16 cellular contexts compared by ENCODE assay signal in genomic region chr16:88340755-88341150, GRCh38. TPM values are rescaled to one million over a fixed set of nuclear protein-coding genes. Genes with fewer than 3 reads are reported as not detected.
DNase-seq lines count a peak whose midpoint lies in the region; ATAC-seq and TF ChIP-seq lines count a peak whose summit lies in the region.
"Had no signal": no experiment of that assay in that cellular context is flagged by ENCODE, and none has a peak within 500 bp of the region (broad histone marks: within the 10 kb centered on the region; RNA-seq: fewer than 3 reads in every experiment).

No MANE protein-coding gene starts in this region.

- no peaks in the 10 kb centered on the region for H3K4me1 Mint-ChIP-seq in stimulated activated memory B cell treated with anti-CD40 and anti-IgM and Interleukin-4, amounts not matched to agents 10 μg/mL and 1 μg/mL and 100 μg/mL, for 72 hours
- H3K4me1 Mint-ChIP-seq: CD4-positive, CD25-positive, alpha-beta regulatory T cell had no signal

- RAD21 ChIA-PET in HCT116 (lab: Charles Lee; ENCODE audit: low non-redundant PET in 1 of 2, low total read pairs in 2 of 2, uncharacterized antibody in 2 of 2, unreplicated experiment in 2 of 2) = no interaction called here

- H3K79me2 ChIP-seq in HCT116 (ENCODE audit: insufficient read depth, low read length) = no peaks in the 10 kb centered on the region

- H3K9me3 ChIP-seq in HCT116 (ENCODE audit: control insufficient read depth in 1 of 2, insufficient read depth in 1 of 2, low read depth in 1 of 2, low read length in 2 of 2) = peaks cover 0 to 5% of the 10 kb centered on the region in 2 experiments; a peak in 1 of 4 replicates
- no peaks in the 10 kb centered on the region for H3K9me3 ChIP-seq in Panc1 (ENCODE audit: control insufficient read depth, insufficient read depth, low read depth, low read length)

- H3K4me1 ChIP-seq in HCT116 (ENCODE audit: control insufficient read depth in 1 of 2, insufficient read depth in 2 of 2, low read length in 2 of 2) (peaks cover 0 to 10% of the 10 kb centered on the region in 2 experiments; a peak in 1 of 4 replicates), Panc1 (ENCODE audit: control insufficient read depth, insufficient read depth, low read length) (no peaks in the 10 kb centered on the region)

- intact Hi-C loops in HCT116 (cut with micrococcal nuclease) (no loop called here), Panc1 (cut with micrococcal nuclease; ENCODE audit: unreplicated experiment) (no loop called here)

- H3K36me3 Mint-ChIP-seq in stimulated activated memory B cell treated with anti-CD40 and anti-IgM and Interleukin-4, amounts not matched to agents 10 μg/mL and 1 μg/mL and 100 μg/mL, for 72 hours = no peaks in the 10 kb centered on the region
- H3K36me3 Mint-ChIP-seq: CD4-positive, CD25-positive, alpha-beta regulatory T cell had no signal

- H3K4me3 Mint-ChIP-seq in stimulated activated memory B cell treated with anti-CD40 and anti-IgM and Interleukin-4, amounts not matched to agents 10 μg/mL and 1 μg/mL and 100 μg/mL, for 72 hours = no peak overlapping the region
- H3K4me3 Mint-ChIP-seq: CD4-positive, CD25-positive, alpha-beta regulatory T cell; H9; HFFc6 had no signal

- H3K9ac ChIP-seq in HCT116 (ENCODE audit: low read length) = no peak overlapping the region
- H3K9ac ChIP-seq: BLaER1 treated with 17β-estradiol and CSF1 and Interleukin-3, amounts not matched to agents 10 nM and 100 nM had no signal

- H3K36me3 ChIP-seq in HCT116 (ENCODE audit: control insufficient read depth in 1 of 2, insufficient read depth in 2 of 2, low read length in 2 of 2) = no peaks in the 10 kb centered on the region
- H3K36me3 ChIP-seq in Panc1 (ENCODE audit: control insufficient read depth, insufficient read depth, low read length) = no peaks in the 10 kb centered on the region
- H3K36me3 ChIP-seq: BLaER1 treated with 17β-estradiol and CSF1 and Interleukin-3, amounts not matched to agents 10 nM and 100 nM had no signal

- no peak for TF ChIP-seq POLR2A in HCT116 (IDR thresholded peaks at IDR 0.05; ENCODE audit: borderline replicate concordance, extremely low read depth, insufficient read depth, insufficient read length)

- H3K9me3 Mint-ChIP-seq in stimulated activated memory B cell treated with anti-CD40 and anti-IgM and Interleukin-4, amounts not matched to agents 10 μg/mL and 1 μg/mL and 100 μg/mL, for 72 hours = peaks cover 10% of the 10 kb centered on the region

- no peak overlapping the region for H3K27ac Mint-ChIP-seq in stimulated activated memory B cell treated with anti-CD40 and anti-IgM and Interleukin-4, amounts not matched to agents 10 μg/mL and 1 μg/mL and 100 μg/mL, for 72 hours
- H3K27ac Mint-ChIP-seq: CD4-positive, CD25-positive, alpha-beta regulatory T cell; H9; HFFc6 had no signal

- peak; percentile 1 for DNase-seq in SKM-1 treated with dmso at 0.1 percent for 144 hours (lab: John Stamatoyannopoulos, UW; ENCODE audit: unreplicated experiment)
- DNase-seq in SKM-1 (lab: John Stamatoyannopoulos, UW; ENCODE audit: unreplicated experiment) = no peak
- no peak for DNase-seq in HCT116 (ENCODE audit: low read depth, low spot score)
- DNase-seq in Panc1 (ENCODE audit: low read depth, low spot score) = no peak
- no peak for DNase-seq in DMS79 (lab: John Stamatoyannopoulos, UW)
- DNase-seq: 8988T; ACHN; CD4-positive, CD25-positive, alpha-beta regulatory T cell; DMS 273 treated with DMSO at 0.1 percent for 48 hours; GOT3; H9; HFFc6 had no signal

- in situ Hi-C loops in Panc1 (cut with HindIII; ENCODE audit: low pct_unique_long_range_greater_than_20kb, low sequenced_read_pairs) = no loop called here

- H3K9me2 ChIP-seq in HCT116 (ENCODE audit: insufficient read depth) = no peaks in the 10 kb centered on the region

- H3K27ac ChIP-seq in HCT116 (ENCODE audit: low read depth, low read length) = no peak overlapping the region
- H3K27ac ChIP-seq in Panc1 (ENCODE audit: low read length) = no peak overlapping the region
- H3K27ac ChIP-seq: BLaER1 treated with 17β-estradiol and CSF1 and Interleukin-3, amounts not matched to agents 10 nM and 100 nM had no signal

- peak; percentile 16; the same call in 1 of the 2 replicates for ATAC-seq in HCT116
- peak; percentile 21; the same call in 1 of the 2 replicates for ATAC-seq in Panc1
- peak; percentile 18 for ATAC-seq in stimulated activated memory B cell treated with anti-CD40 and anti-IgM and Interleukin-4, amounts not matched to agents 10 μg/mL and 1 μg/mL and 100 μg/mL, for 72 hours
- ATAC-seq in GM18861 (IDR thresholded peaks at IDR 0.05; ENCODE audit: unreplicated experiment) = no peak
- ATAC-seq: GM12878 had no signal

- no peak overlapping the region for H3K4me3 ChIP-seq in HCT116 (replicated peaks in 1 of 2; ENCODE audit: low read depth in 1 of 2, low read length in 2 of 2)
- H3K4me3 ChIP-seq in Panc1 (ENCODE audit: low read depth in 2 of 2, low read length in 2 of 2) = no peak overlapping the region
- H3K4me3 ChIP-seq: BLaER1 treated with 17β-estradiol and CSF1 and Interleukin-3, amounts not matched to agents 10 nM and 100 nM; GM12878 had no signal

- peaks cover 49% of the 10 kb centered on the region for H3K27me3 Mint-ChIP-seq in stimulated activated memory B cell treated with anti-CD40 and anti-IgM and Interleukin-4, amounts not matched to agents 10 μg/mL and 1 μg/mL and 100 μg/mL, for 72 hours

- H4K20me1 ChIP-seq in HCT116 (ENCODE audit: insufficient read depth) = no peaks in the 10 kb centered on the region

- no peak overlapping the region for H3K4me2 ChIP-seq in HCT116 (ENCODE audit: low read length)

- BruUV-seq in HCT116 (replicated peaks; lab: Mats Ljungman, UMichigan) (no TSS peak), Panc1 (replicated peaks; lab: Mats Ljungman, UMichigan) (no TSS peak)

- H3K27me3 ChIP-seq in HCT116 (ENCODE audit: insufficient read depth, low read length) (no peaks in the 10 kb centered on the region; the same call in 1 of the 2 replicates), Panc1 (ENCODE audit: control insufficient read depth, insufficient read depth, low read length) (no peaks in the 10 kb centered on the region)
- H3K27me3 ChIP-seq: BLaER1 treated with 17β-estradiol and CSF1 and Interleukin-3, amounts not matched to agents 10 nM and 100 nM had no signal

- TF ChIP-seq CTCF in HCT116 (IDR thresholded peaks at IDR 0.05 in 2 of 3, conservative IDR thresholded peaks at IDR 0.05 in 1 of 3; ENCODE audit: borderline replicate concordance in 1 of 3, insufficient read depth in 1 of 3, low read depth in 2 of 3, low read length in 2 of 3) = no peak
- TF ChIP-seq CTCF in Panc1 (IDR thresholded peaks at IDR 0.05) = no peak

- CTCF ChIA-PET in HCT116 (lab: Charles Lee) = no interaction called here
- CTCF ChIA-PET in Panc1 (lab: Charles Lee) = no interaction called here

- H2AFZ ChIP-seq in HCT116 (ENCODE audit: low read depth, low read length, poor library complexity, severe bottlenecking) = no peak overlapping the region

- no peak for TF ChIP-seq RAD21 in HCT116 (IDR thresholded peaks at IDR 0.05; ENCODE audit: low read depth)

- POLR2A ChIA-PET in HCT116 (lab: Charles Lee) = no interaction called here
- POLR2A ChIA-PET in Panc1 (lab: Charles Lee) = no interaction called here

TF ChIP-seq in HCT116, 20 proteins besides CTCF, POLR2A, EP300 and RAD21:
- TF ChIP-seq CEBPB (IDR thresholded peaks at IDR 0.05; ENCODE audit: low read depth) (no peak), SP1 (IDR thresholded peaks at IDR 0.05; ENCODE audit: low read depth) (no peak), YY1 (IDR thresholded peaks at IDR 0.05; ENCODE audit: extremely low read depth, insufficient replicate concordance, low read depth, low read length) (no peak), SIN3A (IDR thresholded peaks at IDR 0.05; ENCODE audit: low read depth) (no peak), SRF (IDR thresholded peaks at IDR 0.05; ENCODE audit: low read depth) (no peak), JUND (IDR thresholded peaks at IDR 0.05) (no peak), EGR1 (IDR thresholded peaks at IDR 0.05; ENCODE audit: low read depth) (no peak), EZH2 (IDR thresholded peaks at IDR 0.05) (no peak), ELF1 (IDR thresholded peaks at IDR 0.05; ENCODE audit: borderline replicate concordance, low read depth) (no peak)

RNA-seq across cellular contexts. Expression of gene ZNF469, which starts 42.0 kb away (rescaled TPM):
- total RNA-seq in HCT116 (2021; ENCODE audit: unreplicated experiment) (5.9 TPM), Panc1 (2021; ENCODE audit: unreplicated experiment) (1.3 TPM)
- polyA plus RNA-seq in HCT116 (2012) = 2.1 and 2.4 TPM in 2 replicates
- polyA plus RNA-seq in Panc1 (2012; ENCODE audit: insufficient read length) = 0.87 TPM
